ENCODE assay signal across 1 cellular context in the genomic region with DNA sequence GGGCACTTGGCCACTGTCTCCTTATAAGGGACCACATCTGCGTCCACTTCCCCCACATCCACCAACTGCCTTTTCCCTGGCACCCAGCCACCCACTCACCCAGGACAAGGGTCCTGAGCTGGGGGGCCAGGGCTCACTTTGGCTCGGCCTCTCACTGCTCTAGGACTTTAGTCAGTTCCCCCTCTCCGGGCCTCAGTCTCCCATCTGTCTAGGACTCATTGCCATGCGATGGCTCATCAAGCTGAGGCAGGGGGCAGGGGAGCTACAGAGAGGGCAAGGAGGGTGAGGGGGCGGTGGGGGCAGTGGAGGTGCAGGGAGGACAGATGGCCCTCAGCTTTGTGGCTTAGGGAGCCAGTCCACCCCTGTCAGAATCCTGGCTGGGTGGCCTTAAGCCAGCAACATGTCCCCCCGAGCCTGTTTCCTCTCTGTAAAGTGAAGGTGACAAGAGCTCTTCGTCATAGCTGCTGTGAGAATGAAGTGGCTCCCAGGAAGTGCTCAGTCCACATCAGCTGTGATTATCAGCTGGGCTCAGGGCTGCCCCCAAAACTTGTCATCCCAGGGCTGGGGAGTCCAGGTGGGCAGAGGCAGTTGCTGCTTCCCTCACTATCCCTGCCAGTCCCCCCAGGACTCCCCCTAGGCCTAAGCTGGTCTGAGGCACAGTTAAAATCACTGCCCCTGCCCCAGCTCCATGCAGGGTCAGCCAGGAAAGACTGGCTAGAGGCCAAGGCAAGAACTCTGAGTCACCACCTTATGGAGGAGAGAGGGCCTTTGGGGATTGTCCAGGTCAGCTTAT.
A peak's percentile ranks its signal among the peaks of the same experiment; 100 is the strongest.
TF ChIP-seq lines count a peak whose summit lies in the region.

No MANE protein-coding gene starts in this region.

TF ChIP-seq in SK-N-SH, 30 proteins besides CTCF, POLR2A, EP300 and RAD21 (continued from another document):
- TF ChIP-seq ELF1 (IDR thresholded peaks at IDR 0.05) (0 out of 2 replicates have a peak, but pooled peaks have one; percentile 48), GABPA (IDR thresholded peaks at IDR 0.05; ENCODE audit: low read depth) (no peak), POLR2AphosphoS5 (IDR thresholded peaks at IDR 0.05; ENCODE audit: low read depth, low read length) (peak; percentile 24; the same call in 1 of the 2 replicates), NFIC (IDR thresholded peaks at IDR 0.05; ENCODE audit: borderline replicate concordance) (peak; percentile 87), RXRA (IDR thresholded peaks at IDR 0.05; ENCODE audit: borderline replicate concordance, low read depth) (peak; percentile 89; the same call in 1 of the 2 replicates), NRF1 (IDR thresholded peaks at IDR 0.05; ENCODE audit: low read depth, low read length) (no peak), FOXJ3 (CRISPR knock-in tag; IDR thresholded peaks at IDR 0.05) (no peak), FOSL2 (IDR thresholded peaks at IDR 0.05; ENCODE audit: borderline replicate concordance, low read depth) (peak; percentile 65), RCOR1 (IDR thresholded peaks at IDR 0.05; ENCODE audit: low read length) (no peak), TCF12 (IDR thresholded peaks at IDR 0.05) (peak; percentile 92), FOXM1 (IDR thresholded peaks at IDR 0.05; ENCODE audit: low read depth) (peak; percentile 23; the same call in 1 of the 2 replicates), GATA2 (CRISPR knock-in tag; IDR thresholded peaks at IDR 0.05) (no peak), CHD2 (IDR thresholded peaks at IDR 0.05; ENCODE audit: low read length, partially characterized antibody) (no peak), TAF1 (IDR thresholded peaks at IDR 0.05; ENCODE audit: borderline replicate concordance, low read depth, low read length) (no peak), EZH2phosphoT487 (IDR thresholded peaks at IDR 0.05; ENCODE audit: borderline replicate concordance, low read depth) (no peak), SMC3 (IDR thresholded peaks at IDR 0.05; ENCODE audit: low read depth, low read length) (no peak), SIN3A (IDR thresholded peaks at IDR 0.05; ENCODE audit: borderline replicate concordance, low read depth, low read length) (peak; percentile 48; the same call in 1 of the 2 replicates), YY1 (IDR thresholded peaks at IDR 0.05; ENCODE audit: low read depth) (no peak), JUND (IDR thresholded peaks at IDR 0.05) (peak; percentile 69)
- TF ChIP-seq, protein P1, sequence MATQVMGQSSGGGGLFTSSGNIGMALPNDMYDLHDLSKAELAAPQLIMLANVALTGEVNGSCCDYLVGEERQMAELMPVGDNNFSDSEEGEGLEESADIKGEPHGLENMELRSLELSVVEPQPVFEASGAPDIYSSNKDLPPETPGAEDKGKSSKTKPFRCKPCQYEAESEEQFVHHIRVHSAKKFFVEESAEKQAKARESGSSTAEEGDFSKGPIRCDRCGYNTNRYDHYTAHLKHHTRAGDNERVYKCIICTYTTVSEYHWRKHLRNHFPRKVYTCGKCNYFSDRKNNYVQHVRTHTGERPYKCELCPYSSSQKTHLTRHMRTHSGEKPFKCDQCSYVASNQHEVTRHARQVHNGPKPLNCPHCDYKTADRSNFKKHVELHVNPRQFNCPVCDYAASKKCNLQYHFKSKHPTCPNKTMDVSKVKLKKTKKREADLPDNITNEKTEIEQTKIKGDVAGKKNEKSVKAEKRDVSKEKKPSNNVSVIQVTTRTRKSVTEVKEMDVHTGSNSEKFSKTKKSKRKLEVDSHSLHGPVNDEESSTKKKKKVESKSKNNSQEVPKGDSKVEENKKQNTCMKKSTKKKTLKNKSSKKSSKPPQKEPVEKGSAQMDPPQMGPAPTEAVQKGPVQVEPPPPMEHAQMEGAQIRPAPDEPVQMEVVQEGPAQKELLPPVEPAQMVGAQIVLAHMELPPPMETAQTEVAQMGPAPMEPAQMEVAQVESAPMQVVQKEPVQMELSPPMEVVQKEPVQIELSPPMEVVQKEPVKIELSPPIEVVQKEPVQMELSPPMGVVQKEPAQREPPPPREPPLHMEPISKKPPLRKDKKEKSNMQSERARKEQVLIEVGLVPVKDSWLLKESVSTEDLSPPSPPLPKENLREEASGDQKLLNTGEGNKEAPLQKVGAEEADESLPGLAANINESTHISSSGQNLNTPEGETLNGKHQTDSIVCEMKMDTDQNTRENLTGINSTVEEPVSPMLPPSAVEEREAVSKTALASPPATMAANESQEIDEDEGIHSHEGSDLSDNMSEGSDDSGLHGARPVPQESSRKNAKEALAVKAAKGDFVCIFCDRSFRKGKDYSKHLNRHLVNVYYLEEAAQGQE (IDR thresholded peaks at IDR 0.05; ENCODE audit: low read depth, low read length), result no peak
- TF ChIP-seq, protein P2, sequence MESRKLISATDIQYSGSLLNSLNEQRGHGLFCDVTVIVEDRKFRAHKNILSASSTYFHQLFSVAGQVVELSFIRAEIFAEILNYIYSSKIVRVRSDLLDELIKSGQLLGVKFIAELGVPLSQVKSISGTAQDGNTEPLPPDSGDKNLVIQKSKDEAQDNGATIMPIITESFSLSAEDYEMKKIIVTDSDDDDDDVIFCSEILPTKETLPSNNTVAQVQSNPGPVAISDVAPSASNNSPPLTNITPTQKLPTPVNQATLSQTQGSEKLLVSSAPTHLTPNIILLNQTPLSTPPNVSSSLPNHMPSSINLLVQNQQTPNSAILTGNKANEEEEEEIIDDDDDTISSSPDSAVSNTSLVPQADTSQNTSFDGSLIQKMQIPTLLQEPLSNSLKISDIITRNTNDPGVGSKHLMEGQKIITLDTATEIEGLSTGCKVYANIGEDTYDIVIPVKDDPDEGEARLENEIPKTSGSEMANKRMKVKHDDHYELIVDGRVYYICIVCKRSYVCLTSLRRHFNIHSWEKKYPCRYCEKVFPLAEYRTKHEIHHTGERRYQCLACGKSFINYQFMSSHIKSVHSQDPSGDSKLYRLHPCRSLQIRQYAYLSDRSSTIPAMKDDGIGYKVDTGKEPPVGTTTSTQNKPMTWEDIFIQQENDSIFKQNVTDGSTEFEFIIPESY (IDR thresholded peaks at IDR 0.05; ENCODE audit: borderline replicate concordance, low read depth), result 0 out of 2 replicates have a peak, but pooled peaks have one; percentile 23
- TF ChIP-seq, protein P3, sequence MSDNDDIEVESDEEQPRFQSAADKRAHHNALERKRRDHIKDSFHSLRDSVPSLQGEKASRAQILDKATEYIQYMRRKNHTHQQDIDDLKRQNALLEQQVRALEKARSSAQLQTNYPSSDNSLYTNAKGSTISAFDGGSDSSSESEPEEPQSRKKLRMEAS (IDR thresholded peaks at IDR 0.05; ENCODE audit: low read depth), result peak; percentile 49; the same call in 1 of the 2 replicates
- TF ChIP-seq, protein P4, sequence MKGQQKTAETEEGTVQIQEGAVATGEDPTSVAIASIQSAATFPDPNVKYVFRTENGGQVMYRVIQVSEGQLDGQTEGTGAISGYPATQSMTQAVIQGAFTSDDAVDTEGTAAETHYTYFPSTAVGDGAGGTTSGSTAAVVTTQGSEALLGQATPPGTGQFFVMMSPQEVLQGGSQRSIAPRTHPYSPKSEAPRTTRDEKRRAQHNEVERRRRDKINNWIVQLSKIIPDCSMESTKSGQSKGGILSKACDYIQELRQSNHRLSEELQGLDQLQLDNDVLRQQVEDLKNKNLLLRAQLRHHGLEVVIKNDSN (IDR thresholded peaks at IDR 0.05; ENCODE audit: borderline replicate concordance, low read depth), result no peak
- TF ChIP-seq, protein P5, sequence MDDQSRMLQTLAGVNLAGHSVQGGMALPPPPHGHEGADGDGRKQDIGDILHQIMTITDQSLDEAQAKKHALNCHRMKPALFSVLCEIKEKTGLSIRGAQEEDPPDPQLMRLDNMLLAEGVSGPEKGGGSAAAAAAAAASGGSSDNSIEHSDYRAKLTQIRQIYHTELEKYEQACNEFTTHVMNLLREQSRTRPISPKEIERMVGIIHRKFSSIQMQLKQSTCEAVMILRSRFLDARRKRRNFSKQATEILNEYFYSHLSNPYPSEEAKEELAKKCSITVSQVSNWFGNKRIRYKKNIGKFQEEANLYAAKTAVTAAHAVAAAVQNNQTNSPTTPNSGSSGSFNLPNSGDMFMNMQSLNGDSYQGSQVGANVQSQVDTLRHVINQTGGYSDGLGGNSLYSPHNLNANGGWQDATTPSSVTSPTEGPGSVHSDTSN (IDR thresholded peaks at IDR 0.05), result peak; percentile 97
- TF ChIP-seq, protein P6, sequence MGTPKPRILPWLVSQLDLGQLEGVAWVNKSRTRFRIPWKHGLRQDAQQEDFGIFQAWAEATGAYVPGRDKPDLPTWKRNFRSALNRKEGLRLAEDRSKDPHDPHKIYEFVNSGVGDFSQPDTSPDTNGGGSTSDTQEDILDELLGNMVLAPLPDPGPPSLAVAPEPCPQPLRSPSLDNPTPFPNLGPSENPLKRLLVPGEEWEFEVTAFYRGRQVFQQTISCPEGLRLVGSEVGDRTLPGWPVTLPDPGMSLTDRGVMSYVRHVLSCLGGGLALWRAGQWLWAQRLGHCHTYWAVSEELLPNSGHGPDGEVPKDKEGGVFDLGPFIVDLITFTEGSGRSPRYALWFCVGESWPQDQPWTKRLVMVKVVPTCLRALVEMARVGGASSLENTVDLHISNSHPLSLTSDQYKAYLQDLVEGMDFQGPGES (IDR thresholded peaks at IDR 0.05; ENCODE audit: low read depth, low read length), result no peak
- TF ChIP-seq, protein P7, sequence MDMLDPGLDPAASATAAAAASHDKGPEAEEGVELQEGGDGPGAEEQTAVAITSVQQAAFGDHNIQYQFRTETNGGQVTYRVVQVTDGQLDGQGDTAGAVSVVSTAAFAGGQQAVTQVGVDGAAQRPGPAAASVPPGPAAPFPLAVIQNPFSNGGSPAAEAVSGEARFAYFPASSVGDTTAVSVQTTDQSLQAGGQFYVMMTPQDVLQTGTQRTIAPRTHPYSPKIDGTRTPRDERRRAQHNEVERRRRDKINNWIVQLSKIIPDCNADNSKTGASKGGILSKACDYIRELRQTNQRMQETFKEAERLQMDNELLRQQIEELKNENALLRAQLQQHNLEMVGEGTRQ (IDR thresholded peaks at IDR 0.05; ENCODE audit: borderline replicate concordance, low read depth, low read length), result no peak
